Comparison of ENCODE assay signal across 15 cellular contexts in genomic region chr3:120503727-120504616, GRCh38. TPM values are rescaled to one million over a fixed set of nuclear protein-coding genes. Genes with fewer than 3 reads are reported as not detected.
"Had no signal": no experiment of that assay in that cellular context is flagged by ENCODE, and none has a peak within 500 bp of the region (broad histone marks: within the 10 kb centered on the region; RNA-seq: fewer than 3 reads in every experiment).

No MANE protein-coding gene starts in this region.

- H3K27me3 ChIP-seq: cardiac muscle cell, esophagus squamous epithelium had no signal

- H3K4me3 ChIP-seq: cardiac muscle cell, esophagus squamous epithelium, lung had no signal

- DNase-seq: activated CD4-positive, alpha-beta T cell treated with anti-CD3 and anti-CD28 coated beads for 36 hours; activated CD4-positive, alpha-beta T cell treated with anti-CD3 and anti-CD28 coated beads, Interleukin-2, amount 50 U/mL, for 48 hours; activated gamma-delta T cell treated with Interleukin-2 at 50 U/mL for 16 hours; activated T-cell treated with anti-CD3 and anti-CD28 coated beads for 4 hours; amniotic stem cell; effector CD8-positive, alpha-beta T cell; esophagus squamous epithelium; kidney; nucleus accumbens; stimulated activated CD4-positive, alpha-beta T cell treated with anti-CD3 and anti-CD28 coated beads, Interleukin-12 subunit alpha, Interleukin-12 subunit beta, amount 100 ng/mL, for 4 hours; T-helper 17 cell had no signal

- H3K36me3 ChIP-seq: cardiac muscle cell, esophagus squamous epithelium had no signal

- ATAC-seq: activated CD4-positive, alpha-beta T cell treated with anti-CD3 and anti-CD28 coated beads for 36 hours; left lobe of liver; T-helper 17 cell had no signal

- H3K9me3 ChIP-seq: esophagus squamous epithelium had no signal

- H3K27ac ChIP-seq: cardiac muscle cell, esophagus squamous epithelium had no signal

RNA-seq across cellular contexts. Expression of gene FSTL1, which starts 53.2 kb away (rescaled TPM):
- total RNA-seq: activated T-helper 1 cell treated with anti-CD3 and anti-CD28 coated beads, Interleukin-12 subunit alpha, Interleukin-12 subunit beta, Interleukin-2, Interleukin-4 antibody, amounts not matched to agents 30 ng/mL and 10 ng/mL and 1 ng/mL, durations not matched to agents 14 hours and 24 hours and 36 hours had no signal
